ENCODE assay signal across 28 cellular contexts in the genomic region with DNA sequence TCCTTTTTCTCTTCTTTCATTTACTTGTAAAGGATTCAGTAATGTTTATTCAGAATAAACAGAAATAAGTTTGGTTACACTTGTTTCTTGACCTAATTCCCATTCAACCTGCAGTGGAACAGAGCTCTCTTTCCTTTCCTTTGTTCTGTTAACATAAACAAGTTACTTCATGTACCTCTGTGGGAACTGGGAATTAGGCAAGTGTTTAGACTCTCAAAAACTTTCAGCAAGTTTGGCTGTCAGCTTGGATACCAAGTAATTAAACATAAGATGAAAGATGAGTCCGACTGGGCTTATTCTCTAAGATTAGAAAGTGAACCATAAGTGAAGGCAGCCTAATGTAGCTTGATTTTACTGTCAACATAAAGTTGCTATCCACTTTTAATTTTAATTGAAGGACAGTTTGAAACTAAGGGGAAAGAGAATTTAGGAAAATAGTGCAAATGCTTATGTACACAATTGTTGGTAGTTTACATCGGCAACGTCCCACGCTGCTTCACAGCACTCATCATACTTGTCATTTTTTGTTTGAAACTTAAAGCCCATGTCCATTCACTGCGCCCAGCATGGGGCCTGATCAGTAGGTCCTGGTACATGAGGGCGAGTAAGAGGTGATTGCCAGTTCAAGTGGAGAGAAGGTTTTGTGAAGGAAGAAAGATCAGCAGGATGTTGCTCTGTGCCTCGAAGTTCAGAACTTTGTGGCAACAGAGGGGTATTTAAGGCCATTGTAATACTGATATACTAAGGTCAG.
A peak's percentile ranks its signal among the peaks of the same experiment; 100 is the strongest.
DNase-seq lines count a peak whose midpoint lies in the region; ATAC-seq, FAIRE-seq and TF ChIP-seq lines count a peak whose summit lies in the region.
"Had no signal": no experiment of that assay in that cellular context is flagged by ENCODE, and none has a peak within 500 bp of the region (broad histone marks: within the 10 kb centered on the region; RNA-seq: fewer than 3 reads in every experiment).

No MANE protein-coding gene starts in this region.

- H3K4me1 ChIP-seq in transverse colon, result peaks cover 10 to 39% (median 16%) of the 10 kb centered on the region in 4 donors

- H3K36me3 ChIP-seq in transverse colon, result no peaks in the 10 kb centered on the region
- H3K36me3 ChIP-seq: ovary, right lobe of liver, thoracic aorta had no signal

- ATAC-seq in memory B cell (ENCODE audit: low read depth), result no peak
- ATAC-seq: activated CD4-positive, CD25-positive, alpha-beta regulatory T cell treated with anti-CD3 and anti-CD28 coated beads, Interleukin-2, amount 50 U/mL, for 24 hours; activated CD8-positive, alpha-beta T cell treated with anti-CD3 and anti-CD28 coated beads, Interleukin-2, amount 10 ng/mL, durations not matched to agents 7 days and 5 days; effector memory CD8-positive, alpha-beta T cell had no signal

- H3K9me3 Mint-ChIP-seq in memory B cell, result no peaks in the 10 kb centered on the region
- H3K9me3 Mint-ChIP-seq: activated naive CD4-positive, alpha-beta T cell treated with anti-CD3 and anti-CD28 coated beads, Interleukin-2, amount 10 ng/mL, durations not matched to agents 7 days and 5 days; CD4-positive, alpha-beta memory T cell; effector memory CD8-positive, alpha-beta T cell had no signal

- peak; percentile 60 for FAIRE-seq in TTC549 (lab: Jason Lieb, UNC)
- FAIRE-seq: GM12891, GM19239, HTR-8/SVneo had no signal

- H3K27ac ChIP-seq in dorsolateral prefrontal cortex, result peak overlapping the region in 33 of 59 donors; percentile 0 to 75 (median 48)
- peak overlapping the region; percentile 23 to 44 (median 30) for H3K27ac ChIP-seq in transverse colon
- H3K27ac ChIP-seq: ovary, thoracic aorta had no signal

- DNase-seq in dorsolateral prefrontal cortex (no peak), memory B cell (ENCODE audit: low spot score in 2 of 2) (no peak), transverse colon (no peak), DMS 273 (lab: John Stamatoyannopoulos, UW; ENCODE audit: unreplicated experiment) (no peak)
- DNase-seq in stimulated activated CD8-positive, alpha-beta memory T cell treated with anti-CD3 and anti-CD28 coated beads, Interleukin-4, amount 100 ng/mL, for 48 hours, result no peak
- no peak for DNase-seq in activated naive CD4-positive, alpha-beta T cell (lab: John Stamatoyannopoulos, UW)
- DNase-seq: activated CD8-positive, alpha-beta T cell treated with anti-CD3 and anti-CD28 coated beads, Interleukin-2, amount 10 ng/mL, durations not matched to agents 7 days and 5 days; activated naive CD4-positive, alpha-beta T cell treated with anti-CD3 and anti-CD28 coated beads, Interleukin-2, amount 10 ng/mL, durations not matched to agents 7 days and 5 days; activated T-cell treated with anti-CD3 and anti-CD28 coated beads, Interleukin-2, amount 50 U/mL, for 1 hour; CD4-positive, alpha-beta memory T cell; cerebellar nuclear complex; DMS53; effector memory CD8-positive, alpha-beta T cell; GOT3; NCI-H1092 treated with DMSO at 0.1 percent for 48 hours; NCI-H2171; NCI-H526; RPMI8226; stimulated activated CD4-positive, alpha-beta T cell treated with anti-CD3 and anti-CD28 coated beads, Interleukin-15, amount 100 ng/mL, for 24 hours had no signal

- H3K36me3 Mint-ChIP-seq in memory B cell, result peaks cover 25% of the 10 kb centered on the region
- H3K36me3 Mint-ChIP-seq: activated naive CD4-positive, alpha-beta T cell treated with anti-CD3 and anti-CD28 coated beads, Interleukin-2, amount 10 ng/mL, durations not matched to agents 7 days and 5 days; CD4-positive, alpha-beta memory T cell had no signal

- in situ Hi-C loops in transverse colon (cut with MboI; ENCODE audit: low pct_ligation_motif_present in 1 of 4, low pct_unique_long_range_greater_than_20kb in 1 of 4, low sequenced_read_pairs in 3 of 4), result no loop called here

- TF ChIP-seq EP300 in transverse colon (IDR thresholded peaks at IDR 0.05; ENCODE audit: low read depth), result no peak

- WGBS in transverse colon (ENCODE audit: low coverage in 1 of 2), 2 donors, result 72 to 79% methylated on average over 7 of the region's 7 CpGs

- TF ChIP-seq CTCF in dorsolateral prefrontal cortex (IDR thresholded peaks at IDR 0.05 in 54 of 56, conservative IDR thresholded peaks at IDR 0.05 in 2 of 56; ENCODE audit: low read depth in 1 of 56, partially characterized antibody in 56 of 56), result no peak
- no peak for TF ChIP-seq CTCF in transverse colon (IDR thresholded peaks at IDR 0.05)

- H3K9me3 ChIP-seq in transverse colon, result no peaks in the 10 kb centered on the region
- H3K9me3 ChIP-seq: heart right ventricle, ovary, right lobe of liver, thoracic aorta had no signal

- no peak for TF ChIP-seq POLR2A in transverse colon (IDR thresholded peaks at IDR 0.05)

- no peak overlapping the region for H3K4me3 ChIP-seq in dorsolateral prefrontal cortex
- no peak overlapping the region for H3K4me3 ChIP-seq in transverse colon
- H3K4me3 ChIP-seq: heart right ventricle, ovary, right lobe of liver, thoracic aorta had no signal

- H3K4me1 Mint-ChIP-seq in memory B cell, result peaks cover 33% of the 10 kb centered on the region
- H3K4me1 Mint-ChIP-seq: activated naive CD4-positive, alpha-beta T cell treated with anti-CD3 and anti-CD28 coated beads, Interleukin-2, amount 10 ng/mL, durations not matched to agents 7 days and 5 days; CD4-positive, alpha-beta memory T cell had no signal

- H3K27me3 Mint-ChIP-seq in memory B cell, result no peaks in the 10 kb centered on the region
- H3K27me3 Mint-ChIP-seq: effector memory CD8-positive, alpha-beta T cell had no signal

- H3K27me3 ChIP-seq in dorsolateral prefrontal cortex (no peaks in the 10 kb centered on the region), transverse colon (no peaks in the 10 kb centered on the region)
- H3K27me3 ChIP-seq: heart right ventricle, ovary, right lobe of liver had no signal

- intact Hi-C loops in dorsolateral prefrontal cortex (cut with DNase I), result no loop called here
- intact Hi-C loops in transverse colon (cut with DNase I; ENCODE audit: low total_unique reads), result no loop called here

- no peak overlapping the region for H3K4me3 Mint-ChIP-seq in memory B cell
- H3K4me3 Mint-ChIP-seq: activated CD8-positive, alpha-beta T cell treated with anti-CD3 and anti-CD28 coated beads, Interleukin-2, amount 10 ng/mL, durations not matched to agents 7 days and 5 days; activated naive CD4-positive, alpha-beta T cell treated with anti-CD3 and anti-CD28 coated beads, Interleukin-2, amount 10 ng/mL, durations not matched to agents 7 days and 5 days; CD4-positive, alpha-beta memory T cell; effector memory CD8-positive, alpha-beta T cell had no signal

- peak overlapping the region; percentile 32 for H3K27ac Mint-ChIP-seq in memory B cell
- H3K27ac Mint-ChIP-seq: activated CD8-positive, alpha-beta T cell treated with anti-CD3 and anti-CD28 coated beads, Interleukin-2, amount 10 ng/mL, durations not matched to agents 7 days and 5 days; activated naive CD4-positive, alpha-beta T cell treated with anti-CD3 and anti-CD28 coated beads, Interleukin-2, amount 10 ng/mL, durations not matched to agents 7 days and 5 days; CD4-positive, alpha-beta memory T cell; effector memory CD8-positive, alpha-beta T cell had no signal
